ENCODE assay signal across 19 cellular contexts in genomic region chr2:145027073-145027459, GRCh38.
DNase-seq lines count a peak whose midpoint lies in the region; ATAC-seq, FAIRE-seq and TF ChIP-seq lines count a peak whose summit lies in the region.
"Had no signal": no experiment of that assay in that cellular context is flagged by ENCODE, and none has a peak within 500 bp of the region (broad histone marks: within the 10 kb centered on the region; RNA-seq: fewer than 3 reads in every experiment).

No MANE protein-coding gene starts in this region.

- H3K79me2 ChIP-seq in astrocyte (ENCODE audit: insufficient read depth, low read length) (no peaks in the 10 kb centered on the region), OCI-LY7 (ENCODE audit: insufficient read depth, low read depth, low read length) (no peaks in the 10 kb centered on the region)

- intact Hi-C loops in right cardiac atrium (cut with DNase I), result no loop called here
- intact Hi-C loops in Right ventricle myocardium superior (cut with DNase I), result no loop called here
- intact Hi-C loops in OCI-LY7 (cut with micrococcal nuclease; ENCODE audit: unreplicated experiment), result no loop called here

- no peak for FAIRE-seq in astrocyte (lab: Jason Lieb, UNC)
- FAIRE-seq: colon had no signal

- 39% methylated on average over 5 of the region's 5 CpGs for WGBS in right cardiac atrium

- H3K9me3 ChIP-seq in right cardiac atrium (ENCODE audit: control insufficient read depth, low read length), result no peaks in the 10 kb centered on the region
- H3K9me3 ChIP-seq in astrocyte (ENCODE audit: insufficient read depth, low read depth, low read length), result no peaks in the 10 kb centered on the region
- H3K9me3 ChIP-seq in OCI-LY7 (ENCODE audit: low read length), result no peaks in the 10 kb centered on the region
- H3K9me3 ChIP-seq: tibial nerve had no signal

- DNase-seq in right cardiac atrium, result no peak
- DNase-seq in Right ventricle myocardium superior, result no peak
- DNase-seq in astrocyte (ENCODE audit: low read depth), result peak; percentile 44
- peak; percentile 7 for DNase-seq in kidney glomerular epithelial cell (lab: John Stamatoyannopoulos, UW)
- DNase-seq in OCI-LY7 (ENCODE audit: low spot score), result no peak
- DNase-seq in NCI-H2196 (lab: John Stamatoyannopoulos, UW; ENCODE audit: unreplicated experiment), result no peak
- DNase-seq in GM19240 (ENCODE audit: insufficient read length, low spot score), result no peak
- no peak for DNase-seq in DMS153 treated with DMSO at 0.1 percent for 48 hours (lab: John Stamatoyannopoulos, UW; ENCODE audit: unreplicated experiment)
- DNase-seq: activated CD4-positive, alpha-beta T cell treated with anti-CD3 and anti-CD28 coated beads for 48 hours; activated effector memory CD4-positive, alpha-beta T cell treated with Interleukin-2 at 50 U/mL for 16 hours; CD8-positive, alpha-beta T cell; naive thymus-derived CD4-positive, alpha-beta T cell; NCI-H1092; NCI-H2081 treated with DMSO at 0.1 percent for 48 hours; NCI-H748 treated with DMSO at 0.1 percent for 48 hours; PC-3 had no signal

- no peak overlapping the region for H3K27ac Mint-ChIP-seq in astrocyte (ENCODE audit: unreplicated experiment)
- H3K27ac Mint-ChIP-seq: CD8-positive, alpha-beta T cell; naive thymus-derived CD4-positive, alpha-beta T cell had no signal

- H3K36me3 Mint-ChIP-seq in astrocyte (ENCODE audit: low read depth, unreplicated experiment), result no peaks in the 10 kb centered on the region
- H3K36me3 Mint-ChIP-seq: CD8-positive, alpha-beta T cell; naive thymus-derived CD4-positive, alpha-beta T cell had no signal

- H3K4me1 Mint-ChIP-seq in astrocyte (ENCODE audit: low read depth, unreplicated experiment), result peaks cover 30% of the 10 kb centered on the region
- H3K4me1 Mint-ChIP-seq: naive thymus-derived CD4-positive, alpha-beta T cell had no signal

- no peaks in the 10 kb centered on the region for H3K9me3 Mint-ChIP-seq in astrocyte (ENCODE audit: unreplicated experiment)
- H3K9me3 Mint-ChIP-seq: CD8-positive, alpha-beta T cell; naive thymus-derived CD4-positive, alpha-beta T cell had no signal

- no peaks in the 10 kb centered on the region for H3K27me3 ChIP-seq in right cardiac atrium (ENCODE audit: control insufficient read depth, insufficient read depth)
- no peaks in the 10 kb centered on the region for H3K27me3 ChIP-seq in astrocyte (ENCODE audit: insufficient read depth, low read length)
- H3K27me3 ChIP-seq: tibial nerve had no signal

- no TSS peak for BruUV-seq in OCI-LY7 (replicated peaks; lab: Mats Ljungman, UMichigan)

- ATAC-seq in right cardiac atrium (no peak), Right ventricle myocardium superior (ENCODE audit: poor library complexity) (no peak)
- ATAC-seq: CD8-positive, alpha-beta T cell; naive thymus-derived CD4-positive, alpha-beta T cell; PC-3 had no signal

- no peaks in the 10 kb centered on the region for H4K20me1 ChIP-seq in astrocyte (ENCODE audit: insufficient read depth, low read length)
- no peaks in the 10 kb centered on the region for H4K20me1 ChIP-seq in OCI-LY7 (ENCODE audit: insufficient read depth, low read length)

- no peak for TF ChIP-seq CTCF in astrocyte (IDR thresholded peaks at IDR 0.05; ENCODE audit: insufficient read depth, low read depth, low read length)
- TF ChIP-seq CTCF in OCI-LY7 (conservative IDR thresholded peaks at IDR 0.05; ENCODE audit: low read length), result no peak

- H3K9ac ChIP-seq in astrocyte (ENCODE audit: low read length), result no peak overlapping the region

- no peaks in the 10 kb centered on the region for H3K9me2 ChIP-seq in OCI-LY7 (ENCODE audit: insufficient read depth, low read length)

- H2AFZ ChIP-seq in astrocyte (ENCODE audit: low read depth, low read length) (no peak overlapping the region), OCI-LY7 (ENCODE audit: low read length) (no peak overlapping the region)

- H3K4me3 Mint-ChIP-seq in astrocyte (ENCODE audit: unreplicated experiment), result no peak overlapping the region
- H3K4me3 Mint-ChIP-seq: CD8-positive, alpha-beta T cell; naive thymus-derived CD4-positive, alpha-beta T cell had no signal

- H3K4me1 ChIP-seq in right cardiac atrium (ENCODE audit: control insufficient read depth, insufficient read depth, low read length), result peaks cover 3% of the 10 kb centered on the region
- H3K4me1 ChIP-seq in astrocyte (ENCODE audit: insufficient read depth, low read length), result peaks cover 8% of the 10 kb centered on the region
- peaks cover 9% of the 10 kb centered on the region for H3K4me1 ChIP-seq in OCI-LY7 (ENCODE audit: insufficient read depth, low read length, poor library complexity, severe bottlenecking)

- H3K4me3 ChIP-seq in right cardiac atrium (ENCODE audit: low read length) (peak overlapping the region; percentile 16), astrocyte (ENCODE audit: insufficient read depth, low read depth, low read length) (no peak overlapping the region), OCI-LY7 (ENCODE audit: low read depth, low read length, poor library complexity, severe bottlenecking) (no peak overlapping the region)
- H3K4me3 ChIP-seq: lung, tibial nerve had no signal

- no peaks in the 10 kb centered on the region for H3K27me3 Mint-ChIP-seq in astrocyte (ENCODE audit: low read depth, unreplicated experiment)

- H3K4me2 ChIP-seq in astrocyte (ENCODE audit: low read length), result no peak overlapping the region
- no peak overlapping the region for H3K4me2 ChIP-seq in OCI-LY7 (ENCODE audit: low read length)

- POLR2A ChIA-PET in OCI-LY7 (lab: Charles Lee), result interaction anchor here (0.7 to 1.2 kb wide), 2 partner anchors 15 to 49 kb away, joined by 3 to 4 read pairs; no protein-coding TSS in a partner anchor

- H3K36me3 ChIP-seq in astrocyte (ENCODE audit: insufficient read depth, low read length), result no peaks in the 10 kb centered on the region
- H3K36me3 ChIP-seq in OCI-LY7 (ENCODE audit: insufficient read depth, low read length), result no peaks in the 10 kb centered on the region
- H3K36me3 ChIP-seq: tibial nerve had no signal

- CTCF ChIA-PET in OCI-LY7 (lab: Charles Lee; ENCODE audit: unreplicated experiment), result interaction anchor here (0.6 kb wide), 1 partner anchor 14 kb away, joined by 3 read pairs; no protein-coding TSS in a partner anchor

- H3K27ac ChIP-seq in right cardiac atrium (ENCODE audit: low read length), result no peak overlapping the region
- no peak overlapping the region for H3K27ac ChIP-seq in astrocyte (ENCODE audit: low read depth, low read length)
- no peak overlapping the region for H3K27ac ChIP-seq in OCI-LY7 (ENCODE audit: low read depth, low read length, poor library complexity, severe bottlenecking)

Comparison
In these comparisons a context has a peak if more than half of its experiments do, and no peak if none do; other contexts are left out.
1. DNase-seq: peak in astrocyte (single experiment) and kidney glomerular epithelial cell (single experiment); none in right cardiac atrium (0 of 3), Right ventricle myocardium superior (single experiment), OCI-LY7 (single experiment), NCI-H2196 (single experiment), GM19240 (single experiment) and DMS153 treated with DMSO at 0.1 percent for 48 hours (single experiment).